Comparison of ENCODE assay signal across 1 cellular context in genomic region chr7:31122649-31123058, GRCh38.
TF ChIP-seq lines count a peak whose summit lies in the region.

No MANE protein-coding gene starts in this region.

TF ChIP-seq in IMR-90, 13 proteins besides CTCF, POLR2A, EP300 and RAD21:
- TF ChIP-seq MXI1 (IDR thresholded peaks at IDR 0.05; ENCODE audit: borderline replicate concordance, low read depth, low read length) = no peak
- no peak for TF ChIP-seq NFE2L2 (IDR thresholded peaks at IDR 0.05; ENCODE audit: low read depth, low read length)
- peak; percentile 33; the same call in 1 of the 2 replicates for TF ChIP-seq CEBPB (IDR thresholded peaks at IDR 0.05; ENCODE audit: low read depth, low read length)
- TF ChIP-seq BHLHE40 (IDR thresholded peaks at IDR 0.05; ENCODE audit: low read depth, low read length) = no peak
- no peak; the same call in 1 of the 2 replicates for TF ChIP-seq MAZ (IDR thresholded peaks at IDR 0.05; ENCODE audit: borderline replicate concordance, low read depth, low read length)
- TF ChIP-seq, protein P1, sequence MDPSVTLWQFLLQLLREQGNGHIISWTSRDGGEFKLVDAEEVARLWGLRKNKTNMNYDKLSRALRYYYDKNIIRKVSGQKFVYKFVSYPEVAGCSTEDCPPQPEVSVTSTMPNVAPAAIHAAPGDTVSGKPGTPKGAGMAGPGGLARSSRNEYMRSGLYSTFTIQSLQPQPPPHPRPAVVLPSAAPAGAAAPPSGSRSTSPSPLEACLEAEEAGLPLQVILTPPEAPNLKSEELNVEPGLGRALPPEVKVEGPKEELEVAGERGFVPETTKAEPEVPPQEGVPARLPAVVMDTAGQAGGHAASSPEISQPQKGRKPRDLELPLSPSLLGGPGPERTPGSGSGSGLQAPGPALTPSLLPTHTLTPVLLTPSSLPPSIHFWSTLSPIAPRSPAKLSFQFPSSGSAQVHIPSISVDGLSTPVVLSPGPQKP (IDR thresholded peaks at IDR 0.05; ENCODE audit: borderline replicate concordance, low read depth, low read length) = no peak
- TF ChIP-seq SMC3 (IDR thresholded peaks at IDR 0.05; ENCODE audit: low read depth, low read length) = peak; percentile 75
- peak; percentile 68; the same call in 1 of the 2 replicates for TF ChIP-seq MAFK (IDR thresholded peaks at IDR 0.05; ENCODE audit: low read depth, low read length)
- TF ChIP-seq, protein P2, sequence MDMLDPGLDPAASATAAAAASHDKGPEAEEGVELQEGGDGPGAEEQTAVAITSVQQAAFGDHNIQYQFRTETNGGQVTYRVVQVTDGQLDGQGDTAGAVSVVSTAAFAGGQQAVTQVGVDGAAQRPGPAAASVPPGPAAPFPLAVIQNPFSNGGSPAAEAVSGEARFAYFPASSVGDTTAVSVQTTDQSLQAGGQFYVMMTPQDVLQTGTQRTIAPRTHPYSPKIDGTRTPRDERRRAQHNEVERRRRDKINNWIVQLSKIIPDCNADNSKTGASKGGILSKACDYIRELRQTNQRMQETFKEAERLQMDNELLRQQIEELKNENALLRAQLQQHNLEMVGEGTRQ (IDR thresholded peaks at IDR 0.05; ENCODE audit: low read depth, low read length) = no peak
- peak; percentile 33; the same call in 1 of the 2 replicates for TF ChIP-seq FOS (IDR thresholded peaks at IDR 0.05; ENCODE audit: low read depth, low read length)
